Comparison of ENCODE assay signal across 11 cellular contexts in the genomic region with DNA sequence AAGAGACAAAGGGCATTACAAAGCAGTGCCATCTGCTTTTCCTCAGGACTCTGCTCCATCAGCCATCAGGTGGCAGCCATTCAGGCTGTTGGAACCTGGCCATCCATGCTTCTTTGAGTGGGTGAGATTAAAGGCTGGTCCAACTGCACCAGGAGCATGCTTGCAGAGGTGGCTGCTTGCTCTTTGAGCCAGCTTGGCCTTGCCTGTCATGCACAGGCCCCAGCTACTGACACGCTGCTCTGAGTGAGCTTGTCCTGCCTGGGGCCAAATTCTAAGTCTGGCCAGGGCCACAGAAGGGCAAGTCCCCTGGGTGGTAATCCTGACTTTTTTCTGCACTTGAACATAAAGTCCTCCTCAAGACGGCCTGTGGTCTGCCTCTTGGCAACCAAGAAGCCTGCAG. TPM values are rescaled to one million over a fixed set of nuclear protein-coding genes. Genes with fewer than 3 reads are reported as not detected.
"Had no signal": no experiment of that assay in that cellular context is flagged by ENCODE, and none has a peak within 500 bp of the region (broad histone marks: within the 10 kb centered on the region; RNA-seq: fewer than 3 reads in every experiment).

No MANE protein-coding gene starts in this region.

RNA-seq across cellular contexts. Expression of gene POTEB3, which starts 43.1 kb away (rescaled TPM):
- total RNA-seq: stomach, subcutaneous adipose tissue, suprapubic skin, temporal lobe, thoracic aorta, tibial nerve, transverse colon, upper lobe of left lung, ureter, urinary bladder, vagina had no signal
- polyA plus RNA-seq: stomach, urinary bladder had no signal
